In genomic region chr1:55298167-55298894, GRCh38 we compare ENCODE assay signal across 28 cellular contexts.
"Had no signal": no experiment of that assay in that cellular context is flagged by ENCODE, and none has a peak within 500 bp of the region (broad histone marks: within the 10 kb centered on the region; RNA-seq: fewer than 3 reads in every experiment).

No MANE protein-coding gene starts in this region.

- H3K4me3 ChIP-seq: colonic mucosa, esophagus squamous epithelium, gastrocnemius medialis, heart right ventricle, left lung, lower lobe of right lung, mucosa of descending colon had no signal

- H3K27ac ChIP-seq: colonic mucosa, epithelial cell of prostate, esophagus squamous epithelium, gastrocnemius medialis, heart right ventricle, left lung, lower lobe of right lung had no signal

- H3K4me1 ChIP-seq: colonic mucosa, esophagus squamous epithelium, left lung, lower lobe of right lung had no signal

- H3K27me3 ChIP-seq: colonic mucosa, esophagus squamous epithelium, gastrocnemius medialis, left lung had no signal

- H3K27ac Mint-ChIP-seq: dendritic cell treated with granulocyte-macrophage colony-stimulating factor and Interleukin-4, amounts not matched to agents 40 ng/mL and 50 ng/mL, for 4 days; endodermal cell; immature natural killer cell; mesothelial cell of epicardium; naive thymus-derived CD8-positive, alpha-beta T cell had no signal

- H3K4me3 Mint-ChIP-seq: dendritic cell treated with granulocyte-macrophage colony-stimulating factor and Interleukin-4, amounts not matched to agents 40 ng/mL and 50 ng/mL, for 4 days; effector memory CD8-positive, alpha-beta T cell; endodermal cell; immature natural killer cell; mesothelial cell of epicardium; naive B cell; naive thymus-derived CD8-positive, alpha-beta T cell had no signal

- DNase-seq: colonic mucosa; cortex of kidney; effector CD8-positive, alpha-beta T cell; effector memory CD8-positive, alpha-beta T cell; endodermal cell; erythroblast; esophagus squamous epithelium; foreskin fibroblast; foreskin melanocyte; gastrocnemius medialis; glutamatergic neuron; head of caudate nucleus; heart right ventricle; hippocampal formation; immature natural killer cell; islet precursor cell; kidney; left cardiac atrium; left lung; left ventricle myocardium superior; lower lobe of right lung; mesenchymal stem cell; mucosa of descending colon; naive B cell; naive thymus-derived CD8-positive, alpha-beta T cell had no signal

- H3K9me3 ChIP-seq: colonic mucosa, lower lobe of right lung had no signal

- H3K9me3 Mint-ChIP-seq: dendritic cell treated with granulocyte-macrophage colony-stimulating factor and Interleukin-4, amounts not matched to agents 40 ng/mL and 50 ng/mL, for 4 days; effector memory CD8-positive, alpha-beta T cell had no signal

- H3K4me1 Mint-ChIP-seq: immature natural killer cell; naive B cell; naive thymus-derived CD8-positive, alpha-beta T cell had no signal

- ATAC-seq: effector memory CD8-positive, alpha-beta T cell; gastrocnemius medialis; heart right ventricle; left cardiac atrium; left lung; left ventricle myocardium superior; lower lobe of right lung; mucosa of descending colon; naive thymus-derived CD8-positive, alpha-beta T cell had no signal

- H3K36me3 ChIP-seq: colonic mucosa, esophagus squamous epithelium, gastrocnemius medialis, heart right ventricle, left lung, lower lobe of right lung had no signal

- H3K36me3 Mint-ChIP-seq: mesothelial cell of epicardium, naive B cell had no signal
